Comparison of ENCODE assay signal across 3 cellular contexts in the genomic region with DNA sequence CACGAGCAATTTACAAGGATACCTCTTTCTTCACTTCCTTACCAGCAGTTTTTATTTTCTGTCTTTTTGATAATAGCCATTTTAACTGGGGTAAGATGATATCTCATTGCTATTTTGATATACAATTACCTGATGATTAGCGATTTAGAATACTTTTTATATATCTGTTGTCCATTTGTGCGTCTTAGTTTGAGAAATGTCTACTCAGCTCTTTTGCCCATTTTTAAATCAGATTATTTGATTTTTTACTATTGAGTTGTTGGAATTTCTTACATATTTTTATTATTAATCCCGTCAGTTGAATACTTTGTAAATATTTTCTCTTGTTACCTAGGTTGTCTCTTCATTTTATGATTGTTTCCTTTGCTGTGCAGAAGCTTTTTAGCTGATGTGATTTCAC.
TF ChIP-seq lines count a peak whose summit lies in the region.

No MANE protein-coding gene starts in this region.

TF ChIP-seq in A549, 52 proteins besides CTCF, POLR2A, EP300 and RAD21 (continued from another document):
- TF ChIP-seq, protein P1, sequence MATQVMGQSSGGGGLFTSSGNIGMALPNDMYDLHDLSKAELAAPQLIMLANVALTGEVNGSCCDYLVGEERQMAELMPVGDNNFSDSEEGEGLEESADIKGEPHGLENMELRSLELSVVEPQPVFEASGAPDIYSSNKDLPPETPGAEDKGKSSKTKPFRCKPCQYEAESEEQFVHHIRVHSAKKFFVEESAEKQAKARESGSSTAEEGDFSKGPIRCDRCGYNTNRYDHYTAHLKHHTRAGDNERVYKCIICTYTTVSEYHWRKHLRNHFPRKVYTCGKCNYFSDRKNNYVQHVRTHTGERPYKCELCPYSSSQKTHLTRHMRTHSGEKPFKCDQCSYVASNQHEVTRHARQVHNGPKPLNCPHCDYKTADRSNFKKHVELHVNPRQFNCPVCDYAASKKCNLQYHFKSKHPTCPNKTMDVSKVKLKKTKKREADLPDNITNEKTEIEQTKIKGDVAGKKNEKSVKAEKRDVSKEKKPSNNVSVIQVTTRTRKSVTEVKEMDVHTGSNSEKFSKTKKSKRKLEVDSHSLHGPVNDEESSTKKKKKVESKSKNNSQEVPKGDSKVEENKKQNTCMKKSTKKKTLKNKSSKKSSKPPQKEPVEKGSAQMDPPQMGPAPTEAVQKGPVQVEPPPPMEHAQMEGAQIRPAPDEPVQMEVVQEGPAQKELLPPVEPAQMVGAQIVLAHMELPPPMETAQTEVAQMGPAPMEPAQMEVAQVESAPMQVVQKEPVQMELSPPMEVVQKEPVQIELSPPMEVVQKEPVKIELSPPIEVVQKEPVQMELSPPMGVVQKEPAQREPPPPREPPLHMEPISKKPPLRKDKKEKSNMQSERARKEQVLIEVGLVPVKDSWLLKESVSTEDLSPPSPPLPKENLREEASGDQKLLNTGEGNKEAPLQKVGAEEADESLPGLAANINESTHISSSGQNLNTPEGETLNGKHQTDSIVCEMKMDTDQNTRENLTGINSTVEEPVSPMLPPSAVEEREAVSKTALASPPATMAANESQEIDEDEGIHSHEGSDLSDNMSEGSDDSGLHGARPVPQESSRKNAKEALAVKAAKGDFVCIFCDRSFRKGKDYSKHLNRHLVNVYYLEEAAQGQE (IDR thresholded peaks at IDR 0.05), result no peak
- TF ChIP-seq ZSCAN20 (CRISPR knock-in tag; IDR thresholded peaks at IDR 0.05), result no peak

TF ChIP-seq in IMR-90, 13 proteins besides CTCF, POLR2A, EP300 and RAD21 (continued from another document):
- TF ChIP-seq BHLHE40 (IDR thresholded peaks at IDR 0.05; ENCODE audit: low read depth, low read length) (no peak), MXI1 (IDR thresholded peaks at IDR 0.05; ENCODE audit: borderline replicate concordance, low read depth, low read length) (no peak), SMC3 (IDR thresholded peaks at IDR 0.05; ENCODE audit: low read depth, low read length) (no peak), CEBPB (IDR thresholded peaks at IDR 0.05; ENCODE audit: low read depth, low read length) (no peak)
- TF ChIP-seq, protein P2, sequence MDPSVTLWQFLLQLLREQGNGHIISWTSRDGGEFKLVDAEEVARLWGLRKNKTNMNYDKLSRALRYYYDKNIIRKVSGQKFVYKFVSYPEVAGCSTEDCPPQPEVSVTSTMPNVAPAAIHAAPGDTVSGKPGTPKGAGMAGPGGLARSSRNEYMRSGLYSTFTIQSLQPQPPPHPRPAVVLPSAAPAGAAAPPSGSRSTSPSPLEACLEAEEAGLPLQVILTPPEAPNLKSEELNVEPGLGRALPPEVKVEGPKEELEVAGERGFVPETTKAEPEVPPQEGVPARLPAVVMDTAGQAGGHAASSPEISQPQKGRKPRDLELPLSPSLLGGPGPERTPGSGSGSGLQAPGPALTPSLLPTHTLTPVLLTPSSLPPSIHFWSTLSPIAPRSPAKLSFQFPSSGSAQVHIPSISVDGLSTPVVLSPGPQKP (IDR thresholded peaks at IDR 0.05; ENCODE audit: borderline replicate concordance, low read depth, low read length), result no peak

TF ChIP-seq in WTC11, 78 proteins besides CTCF, POLR2A, EP300 and RAD21:
- TF ChIP-seq, protein P3, sequence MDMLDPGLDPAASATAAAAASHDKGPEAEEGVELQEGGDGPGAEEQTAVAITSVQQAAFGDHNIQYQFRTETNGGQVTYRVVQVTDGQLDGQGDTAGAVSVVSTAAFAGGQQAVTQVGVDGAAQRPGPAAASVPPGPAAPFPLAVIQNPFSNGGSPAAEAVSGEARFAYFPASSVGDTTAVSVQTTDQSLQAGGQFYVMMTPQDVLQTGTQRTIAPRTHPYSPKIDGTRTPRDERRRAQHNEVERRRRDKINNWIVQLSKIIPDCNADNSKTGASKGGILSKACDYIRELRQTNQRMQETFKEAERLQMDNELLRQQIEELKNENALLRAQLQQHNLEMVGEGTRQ (CRISPR knock-in tag; IDR thresholded peaks at IDR 0.05), result no peak
- TF ChIP-seq GTF2I (CRISPR knock-in tag; conservative IDR thresholded peaks at IDR 0.05) (no peak), MXD4 (CRISPR knock-in tag; IDR thresholded peaks at IDR 0.05; ENCODE audit: borderline replicate concordance) (no peak)
TF ChIP-seq in WTC11: peak in this region for 0.
